In genomic region chr17:37089998-37090397, GRCh38 we compare ENCODE assay signal across 8 cellular contexts.
DNase-seq lines count a peak whose midpoint lies in the region; ATAC-seq and TF ChIP-seq lines count a peak whose summit lies in the region.

No MANE protein-coding gene starts in this region.

- no peaks in the 10 kb centered on the region for H3K9me3 Mint-ChIP-seq in natural killer cell treated with Interleukin-12 subunit alpha and Interleukin-12 subunit beta and Interleukin-15 and Interleukin-18, amount 100 ng/mL, for 72 hours

- in situ Hi-C loops in gastrocnemius medialis (cut with MboI; ENCODE audit: low sequenced_read_pairs in 4 of 4): loop anchor here in 1 of 4 donors (25.0 kb wide), 1 partner anchor 103 kb away; no protein-coding TSS in a partner anchor

- H3K4me1 ChIP-seq in gastrocnemius medialis (peaks cover 7% of the 10 kb centered on the region in 2 donors), SJCRH30 (no peaks in the 10 kb centered on the region)

- TF ChIP-seq POLR2A in gastrocnemius medialis (IDR thresholded peaks at IDR 0.05): no peak

- intact Hi-C loops in gastrocnemius medialis (cut with DNase I; ENCODE audit: low total_unique reads): no loop called here

- TF ChIP-seq CTCF in gastrocnemius medialis (IDR thresholded peaks at IDR 0.05 in 4 of 5, conservative IDR thresholded peaks at IDR 0.05 in 1 of 5): no peak

- peaks cover 6% of the 10 kb centered on the region for H3K36me3 Mint-ChIP-seq in natural killer cell treated with Interleukin-12 subunit alpha and Interleukin-12 subunit beta and Interleukin-15 and Interleukin-18, amount 100 ng/mL, for 72 hours

- no peaks in the 10 kb centered on the region for H3K27me3 Mint-ChIP-seq in natural killer cell treated with Interleukin-12 subunit alpha and Interleukin-12 subunit beta and Interleukin-15 and Interleukin-18, amount 100 ng/mL, for 72 hours

- H3K9me3 ChIP-seq in gastrocnemius medialis: no peaks in the 10 kb centered on the region
- H3K9me3 ChIP-seq in SJCRH30 (replicated peaks): no peaks in the 10 kb centered on the region

- peaks cover 47 to 67% of the 10 kb centered on the region in 2 donors for H3K4me1 Mint-ChIP-seq in natural killer cell treated with Interleukin-12 subunit alpha and Interleukin-12 subunit beta and Interleukin-15 and Interleukin-18, amount 100 ng/mL, for 72 hours (ENCODE audit: low read depth in 2 of 2)

- H3K4me3 ChIP-seq in gastrocnemius medialis (no peak overlapping the region), SJCRH30 (no peak overlapping the region)

- ATAC-seq in HG03442 (IDR thresholded peaks at IDR 0.05; ENCODE audit: unreplicated experiment) (peak; percentile 55), gastrocnemius medialis (no peak)
- ATAC-seq in natural killer cell treated with Interleukin-12 subunit alpha and Interleukin-12 subunit beta and Interleukin-15 and Interleukin-18, amount 100 ng/mL, for 72 hours: peak; percentile 95 to 98

- H3K27ac Mint-ChIP-seq in natural killer cell treated with Interleukin-12 subunit alpha and Interleukin-12 subunit beta and Interleukin-15 and Interleukin-18, amount 100 ng/mL, for 72 hours: peak overlapping the region; percentile 92 to 95

- H3K4me3 Mint-ChIP-seq in natural killer cell treated with Interleukin-12 subunit alpha and Interleukin-12 subunit beta and Interleukin-15 and Interleukin-18, amount 100 ng/mL, for 72 hours: peak overlapping the region; percentile 88

- DNase-seq in GF-D8 (lab: John Stamatoyannopoulos, UW) (peak; percentile 89), gastrocnemius medialis (no peak), SJCRH30 (no peak), NCI-H774 (lab: John Stamatoyannopoulos, UW) (no peak), germinal center (ENCODE audit: low spot score) (no peak)
- DNase-seq in activated T-cell treated with anti-CD3 and anti-CD28 coated beads, Interleukin-2, amount 50 U/mL, for 1 hour: peak; percentile 48
- DNase-seq in natural killer cell treated with Interleukin-12 subunit alpha and Interleukin-12 subunit beta and Interleukin-15 and Interleukin-18, amount 100 ng/mL, for 72 hours (ENCODE audit: low spot score): peak; percentile 84

- H3K27me3 ChIP-seq in gastrocnemius medialis (no peaks in the 10 kb centered on the region), SJCRH30 (no peaks in the 10 kb centered on the region)

- peaks cover 0 to 47% of the 10 kb centered on the region in 2 donors for H3K36me3 ChIP-seq in gastrocnemius medialis
- peaks cover 48% of the 10 kb centered on the region for H3K36me3 ChIP-seq in SJCRH30

- H3K27ac ChIP-seq in gastrocnemius medialis (no peak overlapping the region), SJCRH30 (no peak overlapping the region)

Comparison
In these comparisons a context has a peak if more than half of its experiments do, and no peak if none do; other contexts are left out.
1. DNase-seq: peak in GF-D8 (single experiment), activated T-cell treated with anti-CD3 and anti-CD28 coated beads, Interleukin-2, amount 50 U/mL, for 1 hour (single experiment) and natural killer cell treated with Interleukin-12 subunit alpha and Interleukin-12 subunit beta and Interleukin-15 and Interleukin-18, amount 100 ng/mL, for 72 hours (single experiment); none in gastrocnemius medialis (0 of 2), SJCRH30 (0 of 2), NCI-H774 (single experiment) and germinal center (single experiment).
2. ATAC-seq: peak in HG03442 (single experiment) and natural killer cell treated with Interleukin-12 subunit alpha and Interleukin-12 subunit beta and Interleukin-15 and Interleukin-18, amount 100 ng/mL, for 72 hours (2 of 2); none in gastrocnemius medialis (0 of 2).